In genomic region chr17:76529643-76530488, GRCh38 we compare ENCODE assay signal across 1 cellular context.
TF ChIP-seq lines count a peak whose summit lies in the region.

No MANE protein-coding gene starts in this region.

TF ChIP-seq in HEK293, 187 proteins besides CTCF, POLR2A, EP300 and RAD21 (continued from another document):
- TF ChIP-seq HIC1 (tag by site-specific recombination; IDR thresholded peaks at IDR 0.05) (0 out of 2 replicates have a peak, but pooled peaks have one; percentile 22), KLF9 (tag by site-specific recombination; IDR thresholded peaks at IDR 0.05; ENCODE audit: low read depth) (no peak), ZBTB26 (tag by site-specific recombination; optimal IDR thresholded peaks at IDR 0.05) (peak; percentile 21), ZFP3 (tag by site-specific recombination; IDR thresholded peaks at IDR 0.05; ENCODE audit: low read depth) (0 out of 2 replicates have a peak, but pooled peaks have one; percentile 5), ZNF48 (tag by site-specific recombination; IDR thresholded peaks at IDR 0.05) (no peak), ZNF548 (tag by site-specific recombination; IDR thresholded peaks at IDR 0.05) (no peak)
